8 cellular contexts compared by ENCODE assay signal in genomic region chr16:70064841-70065370, GRCh38. TPM values are rescaled to one million over a fixed set of nuclear protein-coding genes. Genes with fewer than 3 reads are reported as not detected.
DNase-seq lines count a peak whose midpoint lies in the region; ATAC-seq and TF ChIP-seq lines count a peak whose summit lies in the region.
"Not testable (repeated sequence)": the region's sequence is repeated elsewhere in the genome, so short reads cannot be mapped to it uniquely, and the experiment has no call there.

No MANE protein-coding gene starts in this region.

- not testable (repeated sequence) for H3K9me3 ChIP-seq in mesodermal cell (ENCODE audit: control insufficient read depth, low read length)

- 0 to 5% methylated on average over 7 to 13 of the region's 22 CpGs for WGBS in mesodermal cell (ENCODE audit: insufficient coverage in 2 of 2), 2 experiments

- peak; percentile 15 for DNase-seq in HuH-7 (ENCODE audit: low spot score)
- peak; percentile 68 for DNase-seq in T-helper 22 cell (ENCODE audit: low read depth)
- DNase-seq in activated naive CD4-positive, alpha-beta T cell treated with anti-CD3 and anti-CD28 coated beads, Interleukin-2, amount 50 U/mL, for 16 hours: peak; percentile 76
- not testable (repeated sequence) for DNase-seq in fibroblast of mammary gland (ENCODE audit: low read depth)
- DNase-seq in stimulated activated CD4-positive, alpha-beta T cell treated with anti-CD3 and anti-CD28 coated beads, Interleukin-15, amount 100 ng/mL, for 48 hours (ENCODE audit: low read depth in 2 of 2): peak; percentile 26 to 51

- TF ChIP-seq CTCF in 22Rv1 (IDR thresholded peaks at IDR 0.05); fibroblast of mammary gland (conservative IDR thresholded peaks at IDR 0.05; ENCODE audit: control insufficient read depth, insufficient read depth, low read depth, low read length): not testable (repeated sequence)

- not testable (repeated sequence) for H3K4me1 ChIP-seq in mesodermal cell (ENCODE audit: control insufficient read depth, insufficient read depth, low read length, poor library complexity, severe bottlenecking)

- H3K36me3 ChIP-seq in mesodermal cell (ENCODE audit: control insufficient read depth, insufficient read depth, low read length): not testable (repeated sequence)

- H3K4me3 ChIP-seq in fibroblast of mammary gland (ENCODE audit: control insufficient read depth, low read depth, low read length) (peak overlapping the region; percentile 64), mesodermal cell (ENCODE audit: extremely low read depth, insufficient read depth, low read length, poor library complexity, severe bottlenecking) (peak overlapping the region; percentile 56)

- peak; percentile 13 for ATAC-seq in GM18873 (IDR thresholded peaks at IDR 0.05; ENCODE audit: low FRiP score, unreplicated experiment)

- H3K27ac ChIP-seq in 22Rv1: peak overlapping the region; percentile 61
- not testable (repeated sequence) for H3K27ac ChIP-seq in mesodermal cell (ENCODE audit: low read depth, low read length, severe bottlenecking)

RNA-seq across cellular contexts. Expression of gene PDPR, which starts 49.2 kb away (rescaled TPM):
- polyA plus RNA-seq in mesodermal cell (2013, experiment 1 of 2): 26.0 TPM
- 21.1 TPM for polyA plus RNA-seq in mesodermal cell (2013, experiment 2 of 2)
